9 cellular contexts compared by ENCODE assay signal in genomic region chr7:18590744-18591340, GRCh38.
A peak's percentile ranks its signal among the peaks of the same experiment; 100 is the strongest.
DNase-seq lines count a peak whose midpoint lies in the region; TF ChIP-seq lines count a peak whose summit lies in the region.
"Had no signal": no experiment of that assay in that cellular context is flagged by ENCODE, and none has a peak within 500 bp of the region (broad histone marks: within the 10 kb centered on the region; RNA-seq: fewer than 3 reads in every experiment).

No MANE protein-coding gene starts in this region.

- H3K9me3 ChIP-seq in endodermal cell (ENCODE audit: control insufficient read depth, low read length) (no peaks in the 10 kb centered on the region), ovary (no peaks in the 10 kb centered on the region)

- no peaks in the 10 kb centered on the region for H3K9me3 Mint-ChIP-seq in endodermal cell

- H3K4me3 ChIP-seq in endodermal cell (ENCODE audit: low read length) (no peak overlapping the region), ovary (no peak overlapping the region)

- no peaks in the 10 kb centered on the region for H3K27me3 Mint-ChIP-seq in endodermal cell (ENCODE audit: insufficient read depth)
- H3K27me3 Mint-ChIP-seq: CD4-positive, alpha-beta memory T cell had no signal

- DNase-seq in NCI-H1417 (lab: John Stamatoyannopoulos, UW) (peak; percentile 3 to 66 (median 10)), NCI-H1417 treated with DMSO at 0.1 percent for 48 hours (lab: John Stamatoyannopoulos, UW) (no peak), NCI-H446 (lab: John Stamatoyannopoulos, UW) (peak; percentile 56 to 63), endodermal cell (no peak), ovary (no peak), anterior cingulate cortex (lab: John Stamatoyannopoulos, UW) (no peak), hypothalamus (lab: John Stamatoyannopoulos, UW) (no peak), NOMO-1 treated with dmso at 0.1 percent for 144 hours (lab: John Stamatoyannopoulos, UW; ENCODE audit: unreplicated experiment) (no peak)

- TF ChIP-seq EP300 in ovary (IDR thresholded peaks at IDR 0.05), result no peak

- 50% methylated on average over 1 of the region's 1 CpG; no CpG with 5 or more reads in 1 of the 2 experiments for WGBS in endodermal cell (ENCODE audit: insufficient coverage in 1 of 2, insufficient read length in 1 of 2), 2 experiments
- 4 to 10% (median 5%) methylated on average over 1 of the region's 1 CpG for WGBS in ovary, 3 donors

- intact Hi-C loops in ovary (cut with DNase I), result no loop called here

- no peak overlapping the region for H3K9ac ChIP-seq in endodermal cell (ENCODE audit: extremely low read depth, low read length, poor library complexity, severe bottlenecking)

- TF ChIP-seq CTCF in endodermal cell (conservative IDR thresholded peaks at IDR 0.05) (peak; percentile 85), ovary (IDR thresholded peaks at IDR 0.05) (peak in 2 of 3 donors; percentile 39 to 40)

- H3K27me3 ChIP-seq in endodermal cell (ENCODE audit: control insufficient read depth, insufficient read depth, low read length, poor library complexity, severe bottlenecking), result no peaks in the 10 kb centered on the region
- no peaks in the 10 kb centered on the region for H3K27me3 ChIP-seq in ovary

- no peaks in the 10 kb centered on the region for H3K36me3 Mint-ChIP-seq in endodermal cell (ENCODE audit: low read depth)
- H3K36me3 Mint-ChIP-seq: CD4-positive, alpha-beta memory T cell had no signal

- H3K27ac Mint-ChIP-seq in endodermal cell, result no peak overlapping the region
- H3K27ac Mint-ChIP-seq: CD4-positive, alpha-beta memory T cell had no signal

- no peak overlapping the region for H3K4me3 Mint-ChIP-seq in endodermal cell
- H3K4me3 Mint-ChIP-seq: CD4-positive, alpha-beta memory T cell had no signal

- H3K27ac ChIP-seq in endodermal cell (ENCODE audit: low read depth, low read length), result no peak overlapping the region
- H3K27ac ChIP-seq in ovary, result no peak overlapping the region

- TF ChIP-seq POLR2A in ovary (IDR thresholded peaks at IDR 0.05), result no peak

- no peaks in the 10 kb centered on the region for H3K4me1 ChIP-seq in endodermal cell (ENCODE audit: control insufficient read depth, insufficient read depth, low read length)
- no peaks in the 10 kb centered on the region for H3K4me1 ChIP-seq in ovary (ENCODE audit: insufficient read depth)

- H3K4me1 Mint-ChIP-seq in endodermal cell, result peaks cover 11% of the 10 kb centered on the region
- H3K4me1 Mint-ChIP-seq: CD4-positive, alpha-beta memory T cell had no signal

- H3K36me3 ChIP-seq in endodermal cell (ENCODE audit: control insufficient read depth, insufficient read depth, low read length), result no peaks in the 10 kb centered on the region
- no peaks in the 10 kb centered on the region for H3K36me3 ChIP-seq in ovary

Comparison
In these comparisons a context has a peak if more than half of its experiments do, and no peak if none do; other contexts are left out.
1. DNase-seq: peak in NCI-H1417 (3 of 3) and NCI-H446 (2 of 2); none in NCI-H1417 treated with DMSO at 0.1 percent for 48 hours (single experiment), endodermal cell (single experiment), ovary (0 of 5), anterior cingulate cortex (0 of 58), hypothalamus (0 of 51) and NOMO-1 treated with dmso at 0.1 percent for 144 hours (single experiment).